In genomic region chrX:149721241-149721640, GRCh38 we compare ENCODE assay signal across 12 cellular contexts. TPM values are rescaled to one million over a fixed set of nuclear protein-coding genes. Genes with fewer than 3 reads are reported as not detected.
"Had no signal": no experiment of that assay in that cellular context is flagged by ENCODE, and none has a peak within 500 bp of the region (broad histone marks: within the 10 kb centered on the region; RNA-seq: fewer than 3 reads in every experiment).

No MANE protein-coding gene starts in this region.

RNA-seq across cellular contexts. Expression of gene MAGEA11, which starts 9.4 kb away (rescaled TPM):
- total RNA-seq: activated B cell treated with CpG ODN at 0.5 μM for 24 hours; activated CD4-positive, alpha-beta memory T cell treated with anti-CD3 and anti-CD28 coated beads, Interleukin-2, amount 10 ng/mL, durations not matched to agents 7 days and 5 days; activated CD4-positive, alpha-beta T cell treated with anti-CD3 and anti-CD28 coated beads, Interleukin-2, amount 10 ng/mL, durations not matched to agents 7 days and 5 days; activated CD8-positive, alpha-beta memory T cell treated with anti-CD3 and anti-CD28 coated beads, Interleukin-2, amount 10 ng/mL, durations not matched to agents 7 days and 5 days; activated CD8-positive, alpha-beta T cell treated with anti-CD3 and anti-CD28 coated beads, Interleukin-2, amount 10 ng/mL, durations not matched to agents 7 days and 5 days; activated naive CD8-positive, alpha-beta T cell treated with anti-CD3 and anti-CD28 coated beads, Interleukin-2, amount 10 ng/mL, durations not matched to agents 7 days and 5 days; activated T-helper 2 cell treated with anti-CD3 and anti-CD28 coated beads, Interferon-gamma antibody, Interleukin-2, Interleukin-4, amounts not matched to agents 10 μg/mL and 5 μg/mL and 100 μg/mL, durations not matched to agents 14 hours and 24 hours and 36 hours; ascending aorta; body of pancreas; breast epithelium; cardiac septum had no signal
- polyA plus RNA-seq: adipose tissue had no signal
